Comparison of ENCODE assay signal across 8 cellular contexts in genomic region chr1:26785611-26786436, GRCh38. TPM values are rescaled to one million over a fixed set of nuclear protein-coding genes. Genes with fewer than 3 reads are reported as not detected.
DNase-seq lines count a peak whose midpoint lies in the region; ATAC-seq and TF ChIP-seq lines count a peak whose summit lies in the region.

No MANE protein-coding gene starts in this region.

- no peak for TF ChIP-seq CTCF in smooth muscle cell (IDR thresholded peaks at IDR 0.05; ENCODE audit: borderline replicate concordance, insufficient read depth, poor library complexity, severe bottlenecking)

- H3K9ac ChIP-seq in iPS-15b (ENCODE audit: low read depth, low read length) (peak overlapping the region; percentile 19), smooth muscle cell (ENCODE audit: low read depth) (peak overlapping the region; percentile 88)

- H3F3A ChIP-seq in smooth muscle cell (ENCODE audit: low read depth), result peaks cover 38% of the 10 kb centered on the region

- H3K36me3 Mint-ChIP-seq in stimulated activated naive CD8-positive, alpha-beta T cell treated with anti-CD3 and anti-CD28 coated beads, Interleukin-15, Interleukin-2, amounts not matched to agents 100 ng/mL and 50 ng/mL, for 24 hours (ENCODE audit: low read depth), result peaks cover 23% of the 10 kb centered on the region
- peaks cover 22% of the 10 kb centered on the region for H3K36me3 Mint-ChIP-seq in activated CD4-positive, alpha-beta memory T cell treated with anti-CD3 and anti-CD28 coated beads, Interleukin-2, amount 10 ng/mL, durations not matched to agents 7 days and 5 days (ENCODE audit: low read depth)

- H2AFZ ChIP-seq in smooth muscle cell (ENCODE audit: low read depth), result no peak overlapping the region

- H3K4me2 ChIP-seq in smooth muscle cell, result peak overlapping the region; percentile 89

- WGBS in smooth muscle cell (ENCODE audit: low lambda C conversion rate), result 78% methylated on average over 5 of the region's 5 CpGs

- H3K4me1 ChIP-seq in iPS-15b (ENCODE audit: control insufficient read depth, insufficient read depth, low read length), result peaks cover 12% of the 10 kb centered on the region
- H3K4me1 ChIP-seq in smooth muscle cell (ENCODE audit: low read depth), result peaks cover 25% of the 10 kb centered on the region

- peaks cover 19% of the 10 kb centered on the region for H4K20me1 ChIP-seq in smooth muscle cell (ENCODE audit: low read depth)

- H3K27ac Mint-ChIP-seq in stimulated activated naive CD8-positive, alpha-beta T cell treated with anti-CD3 and anti-CD28 coated beads, Interleukin-15, Interleukin-2, amounts not matched to agents 100 ng/mL and 50 ng/mL, for 24 hours, result peak overlapping the region; percentile 95
- peak overlapping the region; percentile 100 for H3K27ac Mint-ChIP-seq in activated CD4-positive, alpha-beta memory T cell treated with anti-CD3 and anti-CD28 coated beads, Interleukin-2, amount 10 ng/mL, durations not matched to agents 7 days and 5 days

- no peaks in the 10 kb centered on the region for H3K9me3 ChIP-seq in iPS-15b (ENCODE audit: control insufficient read depth, insufficient read depth, low read length)
- H3K9me3 ChIP-seq in smooth muscle cell (replicated peaks; ENCODE audit: low read depth), result no peaks in the 10 kb centered on the region

- H3K27me3 ChIP-seq in iPS-15b (ENCODE audit: control insufficient read depth, insufficient read depth, low read length) (no peaks in the 10 kb centered on the region), smooth muscle cell (ENCODE audit: low read depth) (no peaks in the 10 kb centered on the region)

- ATAC-seq in stimulated activated naive CD8-positive, alpha-beta T cell treated with anti-CD3 and anti-CD28 coated beads, Interleukin-15, Interleukin-2, amounts not matched to agents 100 U/mL and 50 U/mL, for 24 hours, result no peak
- ATAC-seq in HG03521 (IDR thresholded peaks at IDR 0.05; ENCODE audit: unreplicated experiment) (no peak), HG02798 (IDR thresholded peaks at IDR 0.05; ENCODE audit: poor library complexity, unreplicated experiment) (no peak)

- H3K79me2 ChIP-seq in smooth muscle cell (ENCODE audit: low read depth), result peaks cover 8% of the 10 kb centered on the region

- CTCF ChIA-PET in activated CD4-positive, alpha-beta memory T cell treated with anti-CD3 and anti-CD28 coated beads, Interleukin-2, amount 10 ng/mL, durations not matched to agents 7 days and 5 days (lab: Charles Lee), result interaction anchor here (1.1 to 8.2 kb wide), 5 partner anchors 26 to 182 kb away, joined by 4 to 221 read pairs (median 5); no protein-coding TSS in a partner anchor

- no peak overlapping the region for H3K4me3 ChIP-seq in iPS-15b (ENCODE audit: low read depth, low read length)
- no peak overlapping the region for H3K4me3 ChIP-seq in smooth muscle cell

- H3K27me3 Mint-ChIP-seq in stimulated activated naive CD8-positive, alpha-beta T cell treated with anti-CD3 and anti-CD28 coated beads, Interleukin-15, Interleukin-2, amounts not matched to agents 100 ng/mL and 50 ng/mL, for 24 hours, result no peaks in the 10 kb centered on the region
- no peaks in the 10 kb centered on the region for H3K27me3 Mint-ChIP-seq in activated CD4-positive, alpha-beta memory T cell treated with anti-CD3 and anti-CD28 coated beads, Interleukin-2, amount 10 ng/mL, durations not matched to agents 7 days and 5 days

- DNase-seq in stimulated activated naive CD8-positive, alpha-beta T cell treated with anti-CD3 and anti-CD28 coated beads, Interleukin-15, Interleukin-2, amounts not matched to agents 100 U/mL and 50 U/mL, for 24 hours, result no peak
- no peak for DNase-seq in activated CD4-positive, alpha-beta memory T cell treated with anti-CD3 and anti-CD28 coated beads, Interleukin-2, amount 10 ng/mL, durations not matched to agents 7 days and 5 days
- DNase-seq in smooth muscle cell (lab: John Stamatoyannopoulos, UW; ENCODE audit: unreplicated experiment), result no peak
- no peak for DNase-seq in stimulated activated CD4-positive, alpha-beta T cell treated with anti-CD3 and anti-CD28 coated beads, Interleukin-2, amount 100 ng/mL, for 24 hours

- H3K27ac ChIP-seq in smooth muscle cell (ENCODE audit: low read depth), result peak overlapping the region; percentile 95

- H3K9me3 Mint-ChIP-seq in stimulated activated naive CD8-positive, alpha-beta T cell treated with anti-CD3 and anti-CD28 coated beads, Interleukin-15, Interleukin-2, amounts not matched to agents 100 ng/mL and 50 ng/mL, for 24 hours, result no peaks in the 10 kb centered on the region
- H3K9me3 Mint-ChIP-seq in activated CD4-positive, alpha-beta memory T cell treated with anti-CD3 and anti-CD28 coated beads, Interleukin-2, amount 10 ng/mL, durations not matched to agents 7 days and 5 days, result no peaks in the 10 kb centered on the region

- H3K4me3 Mint-ChIP-seq in stimulated activated naive CD8-positive, alpha-beta T cell treated with anti-CD3 and anti-CD28 coated beads, Interleukin-15, Interleukin-2, amounts not matched to agents 100 ng/mL and 50 ng/mL, for 24 hours, result peak overlapping the region; percentile 87
- H3K4me3 Mint-ChIP-seq in activated CD4-positive, alpha-beta memory T cell treated with anti-CD3 and anti-CD28 coated beads, Interleukin-2, amount 10 ng/mL, durations not matched to agents 7 days and 5 days, result peak overlapping the region; percentile 79

- H3K4me1 Mint-ChIP-seq in stimulated activated naive CD8-positive, alpha-beta T cell treated with anti-CD3 and anti-CD28 coated beads, Interleukin-15, Interleukin-2, amounts not matched to agents 100 ng/mL and 50 ng/mL, for 24 hours (ENCODE audit: low read depth), result peaks cover 89% of the 10 kb centered on the region
- peaks cover 56% of the 10 kb centered on the region for H3K4me1 Mint-ChIP-seq in activated CD4-positive, alpha-beta memory T cell treated with anti-CD3 and anti-CD28 coated beads, Interleukin-2, amount 10 ng/mL, durations not matched to agents 7 days and 5 days

- POLR2A ChIA-PET in activated CD4-positive, alpha-beta memory T cell treated with anti-CD3 and anti-CD28 coated beads, Interleukin-2, amount 10 ng/mL, durations not matched to agents 7 days and 5 days (lab: Charles Lee), result interaction anchor here (0.8 to 9.4 kb wide), 19 partner anchors 9 to 286 kb away, joined by 3 to 516 read pairs (median 5); partner anchors contain the start of gene ARID1A

- H3K36me3 ChIP-seq in iPS-15b (ENCODE audit: control insufficient read depth, insufficient read depth, low read length) (no peaks in the 10 kb centered on the region), smooth muscle cell (ENCODE audit: low read depth) (peaks cover 3% of the 10 kb centered on the region)

RNA-seq across cellular contexts. Expression of gene PIGV, which starts 1.9 kb away (rescaled TPM):
- 10 to 100 TPM; 16.6 to 16.9 TPM for total RNA-seq in activated CD4-positive, alpha-beta memory T cell treated with anti-CD3 and anti-CD28 coated beads, Interleukin-2, amount 10 ng/mL, durations not matched to agents 7 days and 5 days
- 9.9 and 13.8 TPM in 2 replicates for total RNA-seq in smooth muscle cell
- 8.7 and 9.4 TPM in 2 replicates for polyA plus RNA-seq in smooth muscle cell

RNA-seq across cellular contexts. Expression of gene ZDHHC18, which starts 40.7 kb away (rescaled TPM):
- 10 to 100 TPM; 73.3 to 76.3 TPM for total RNA-seq in activated CD4-positive, alpha-beta memory T cell treated with anti-CD3 and anti-CD28 coated beads, Interleukin-2, amount 10 ng/mL, durations not matched to agents 7 days and 5 days
- 16.7 and 52.5 TPM in 2 replicates for total RNA-seq in smooth muscle cell
- 20.3 and 20.8 TPM in 2 replicates for polyA plus RNA-seq in smooth muscle cell
